In genomic region chr13:33676700-33677048, GRCh38 we compare ENCODE assay signal across 1 cellular context.
TF ChIP-seq lines count a peak whose summit lies in the region.

No MANE protein-coding gene starts in this region.

TF ChIP-seq in GM12878, 131 proteins besides CTCF, POLR2A, EP300 and RAD21 (continued from another document):
- TF ChIP-seq BCL3 (IDR thresholded peaks at IDR 0.05; ENCODE audit: borderline replicate concordance, insufficient read depth, low read depth, low read length, poor library complexity, severe bottlenecking), result no peak
- TF ChIP-seq PAX5 (IDR thresholded peaks at IDR 0.05; ENCODE audit: borderline replicate concordance, low read depth, low read length), result no peak
- TF ChIP-seq MLLT1 (IDR thresholded peaks at IDR 0.05), result no peak
- no peak for TF ChIP-seq RUNX3 (IDR thresholded peaks at IDR 0.05; ENCODE audit: low read length)
- TF ChIP-seq IKZF2 (IDR thresholded peaks at IDR 0.05), result no peak
- TF ChIP-seq ZBTB33 (IDR thresholded peaks at IDR 0.05), result no peak
- TF ChIP-seq CHD1 (IDR thresholded peaks at IDR 0.05; ENCODE audit: low read depth, low read length), result no peak
- no peak for TF ChIP-seq MYB (IDR thresholded peaks at IDR 0.05; ENCODE audit: borderline replicate concordance, low read depth, low read length)
- no peak for TF ChIP-seq MTA3 (IDR thresholded peaks at IDR 0.05; ENCODE audit: borderline replicate concordance, low read length)
- no peak for TF ChIP-seq DPF2 (IDR thresholded peaks at IDR 0.05)
- TF ChIP-seq SP1 (IDR thresholded peaks at IDR 0.05; ENCODE audit: low read depth, low read length), result no peak
TF ChIP-seq in GM12878: peak in this region for 0.
